8 cellular contexts compared by ENCODE assay signal in the genomic region with DNA sequence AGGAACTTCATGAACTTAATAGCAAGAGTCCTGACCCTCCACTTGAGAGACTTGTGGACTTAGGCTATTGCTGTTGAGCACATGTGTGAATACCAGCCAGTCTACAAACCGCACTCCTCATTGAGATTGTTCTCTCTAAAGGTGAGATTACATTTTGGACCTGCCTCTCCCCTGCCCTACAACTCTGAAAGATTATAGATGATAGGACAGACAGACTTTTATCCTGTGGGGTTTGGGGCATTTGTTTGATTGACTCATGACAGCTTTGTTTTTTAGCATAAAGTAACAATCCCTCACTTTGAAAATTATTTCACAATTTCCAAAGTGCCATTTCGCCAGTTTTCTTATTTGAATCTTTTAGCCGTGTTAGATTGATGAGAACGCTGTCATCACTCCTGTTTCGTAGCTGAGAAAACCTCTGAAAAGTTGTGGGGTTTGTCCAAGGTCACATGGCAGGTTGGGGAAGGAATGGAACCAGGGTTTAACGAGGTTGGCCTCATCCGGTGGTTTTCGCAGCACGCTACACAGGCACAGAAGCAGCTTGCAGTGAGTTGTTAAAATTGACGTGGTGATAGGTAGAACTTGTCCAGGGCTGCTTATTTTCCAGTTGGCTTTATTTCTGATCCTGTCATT. TPM values are rescaled to one million over a fixed set of nuclear protein-coding genes. Genes with fewer than 3 reads are reported as not detected.
DNase-seq lines count a peak whose midpoint lies in the region; ATAC-seq and TF ChIP-seq lines count a peak whose summit lies in the region.

No MANE protein-coding gene starts in this region.

- POLR2A ChIA-PET in activated B cell treated with CpG ODN at 0.5 μM for 24 hours (lab: Charles Lee), result interaction anchor here (0.6 to 3.5 kb wide), 16 partner anchors 8 to 1759 kb away, joined by 3 to 56 read pairs (median 6); a partner anchor contains a TSS

- H3K27me3 Mint-ChIP-seq in activated B cell treated with CpG ODN at 0.5 μM for 24 hours, result no peaks in the 10 kb centered on the region

- intact Hi-C loops in activated B cell treated with CpG ODN at 0.5 μM for 24 hours (cut with micrococcal nuclease), result loop anchor here (1.0 to 5.0 kb wide), 9 partner anchors 7 to 464 kb away; a partner anchor contains a TSS

- peak overlapping the region; percentile 94 for H3K4me3 Mint-ChIP-seq in activated B cell treated with CpG ODN at 0.5 μM for 24 hours

- peaks cover 28% of the 10 kb centered on the region for H3K36me3 Mint-ChIP-seq in activated B cell treated with CpG ODN at 0.5 μM for 24 hours (ENCODE audit: low read depth)

- CTCF ChIA-PET in activated B cell treated with CpG ODN at 0.5 μM for 24 hours (lab: Charles Lee), result interaction anchor here (1.1 to 5.1 kb wide), 6 partner anchors 9 to 127 kb away, joined by 4 to 22 read pairs (median 10); no protein-coding TSS in a partner anchor

- ATAC-seq in GM18498 (IDR thresholded peaks at IDR 0.05; ENCODE audit: unreplicated experiment), result peak; percentile 41
- ATAC-seq in HG03025 (IDR thresholded peaks at IDR 0.05; ENCODE audit: low FRiP score, unreplicated experiment), result peak; percentile 30
- peak; percentile 20 for ATAC-seq in activated B cell treated with CpG ODN at 0.5 μM for 24 hours (ENCODE audit: low read depth)

- H3K4me1 Mint-ChIP-seq in activated B cell treated with CpG ODN at 0.5 μM for 24 hours, result peaks cover 90% of the 10 kb centered on the region

- DNase-seq in activated B cell treated with CpG ODN at 0.5 μM for 24 hours (peak; percentile 41), NCI-H2227 treated with DMSO at 0.1 percent for 48 hours (lab: John Stamatoyannopoulos, UW) (no peak), COR-L47 (lab: John Stamatoyannopoulos, UW) (no peak), NCI-H524 treated with DMSO at 0.1 percent for 48 hours (lab: John Stamatoyannopoulos, UW) (no peak)
- DNase-seq in effector CD8-positive, alpha-beta T cell (lab: John Stamatoyannopoulos, UW), result peak; percentile 39
- DNase-seq in stimulated activated CD4-positive, alpha-beta T cell treated with anti-CD3 and anti-CD28 coated beads, TNF-alpha, amount 100 ng/mL, for 48 hours (ENCODE audit: low read depth in 3 of 3), result peak in 2 of 3 donors; percentile 65 to 78

- TF ChIP-seq CTCF in activated B cell treated with CpG ODN at 0.5 μM for 24 hours (IDR thresholded peaks at IDR 0.05), result no peak

- H3K9me3 Mint-ChIP-seq in activated B cell treated with CpG ODN at 0.5 μM for 24 hours, result no peaks in the 10 kb centered on the region

- H3K27ac Mint-ChIP-seq in activated B cell treated with CpG ODN at 0.5 μM for 24 hours, result peak overlapping the region; percentile 98

RNA-seq across cellular contexts. Expression of a gene that starts 0.8 kb away (rescaled TPM):
- total RNA-seq in activated B cell treated with CpG ODN at 0.5 μM for 24 hours, result 229 and 272 TPM in 2 replicates

Comparison
In these comparisons a context has a peak if more than half of its experiments do, and no peak if none do; other contexts are left out.
1. DNase-seq: peak in activated B cell treated with CpG ODN at 0.5 μM for 24 hours (single experiment), effector CD8-positive, alpha-beta T cell (single experiment) and stimulated activated CD4-positive, alpha-beta T cell treated with anti-CD3 and anti-CD28 coated beads, TNF-alpha, amount 100 ng/mL, for 48 hours (2 of 3); none in NCI-H2227 treated with DMSO at 0.1 percent for 48 hours (single experiment), COR-L47 (single experiment) and NCI-H524 treated with DMSO at 0.1 percent for 48 hours (single experiment).
2. Peak in every context shown above with its lines, with median percentiles within 50 percentile points of each other: ATAC-seq.